In the genomic region with DNA sequence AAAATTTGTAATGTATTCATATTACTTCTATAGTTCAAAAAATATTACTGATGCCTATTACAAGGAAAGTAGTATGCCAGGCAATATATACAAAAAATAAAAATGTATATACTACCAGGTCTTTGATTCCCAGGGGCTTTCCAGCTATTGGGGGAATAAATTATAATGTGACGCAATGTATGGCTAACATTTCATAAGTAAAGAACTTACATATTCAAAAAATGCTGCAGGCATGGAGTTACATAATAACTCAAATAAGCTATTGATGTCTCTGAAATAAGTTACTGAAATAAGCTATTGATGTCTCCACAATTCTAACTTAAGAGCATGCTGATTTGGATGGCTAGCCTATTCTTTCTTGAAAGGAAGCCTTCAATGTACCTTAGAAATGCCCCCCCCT, we compare ENCODE assay signal across 9 cellular contexts.
"Had no signal": no experiment of that assay in that cellular context is flagged by ENCODE, and none has a peak within 500 bp of the region (broad histone marks: within the 10 kb centered on the region; RNA-seq: fewer than 3 reads in every experiment).

No MANE protein-coding gene starts in this region.

- H3K4me2 ChIP-seq: GM23338, KMS-11 had no signal

- H3K9ac ChIP-seq: KMS-11 had no signal

- FAIRE-seq: H1, H54, HTR-8/SVneo had no signal

- ATAC-seq: GM23338 had no signal

- H3K27ac ChIP-seq: KMS-11 had no signal

- DNase-seq: H9, HCEC 1CT, Karpas-422, KBM-7 had no signal

- H3K4me3 ChIP-seq: GM23338 had no signal

- H2AFZ ChIP-seq: GM23338 had no signal
